Comparison of ENCODE assay signal across 9 cellular contexts in genomic region chr17:9905902-9906301, GRCh38. TPM values are rescaled to one million over a fixed set of nuclear protein-coding genes. Genes with fewer than 3 reads are reported as not detected.
DNase-seq lines count a peak whose midpoint lies in the region; ATAC-seq and TF ChIP-seq lines count a peak whose summit lies in the region.
"Had no signal": no experiment of that assay in that cellular context is flagged by ENCODE, and none has a peak within 500 bp of the region (broad histone marks: within the 10 kb centered on the region; RNA-seq: fewer than 3 reads in every experiment).

No MANE protein-coding gene starts in this region.

- H3K4me1 ChIP-seq in A673 (ENCODE audit: insufficient read depth, low read length, poor library complexity, severe bottlenecking) (no peaks in the 10 kb centered on the region), transverse colon (peaks cover 0 to 3% (median 0%) of the 10 kb centered on the region in 4 donors)

- CTCF ChIA-PET in A673 (lab: Charles Lee), result interaction anchor here (0.6 kb wide), 2 partner anchors 334 to 712 kb away, joined by 3 read pairs; no protein-coding TSS in a partner anchor
- CTCF ChIA-PET in RWPE1 (lab: Yijun Ruan, JAX), result interaction anchor here (0.6 to 0.7 kb wide), 2 partner anchors 19 to 208 kb away, joined by 3 read pairs; no protein-coding TSS in a partner anchor

- H3K9me3 ChIP-seq in A673 (ENCODE audit: low read depth, low read length, poor library complexity, severe bottlenecking) (no peaks in the 10 kb centered on the region), transverse colon (no peaks in the 10 kb centered on the region)

- in situ Hi-C loops in GM13976 (cut with MboI; ENCODE audit: low sequenced_read_pairs, unreplicated experiment), result loop anchor here (10.0 kb wide), 1 partner anchor 59 kb away; no protein-coding TSS in a partner anchor
- in situ Hi-C loops in transverse colon (cut with MboI; ENCODE audit: low pct_ligation_motif_present in 1 of 4, low pct_unique_long_range_greater_than_20kb in 1 of 4, low sequenced_read_pairs in 3 of 4), result loop anchor here in 1 of 4 donors (25.0 kb wide), 1 partner anchor 706 kb away; no protein-coding TSS in a partner anchor

- peak; percentile 71 for TF ChIP-seq CTCF in A673 (conservative IDR thresholded peaks at IDR 0.05; ENCODE audit: low read depth, low read length)
- peak; percentile 52 for TF ChIP-seq CTCF in GM13976 (IDR thresholded peaks at IDR 0.05; ENCODE audit: borderline replicate concordance, control extremely low read depth, extremely low read depth, insufficient read depth, missing control alignments)
- no peak for TF ChIP-seq CTCF in RWPE1 (conservative IDR thresholded peaks at IDR 0.05; ENCODE audit: low read depth)
- TF ChIP-seq CTCF in transverse colon (IDR thresholded peaks at IDR 0.05), result peak in 4 of 5 experiments; percentile 30 to 47 (median 40)

- ATAC-seq in HG02763 (IDR thresholded peaks at IDR 0.05; ENCODE audit: unreplicated experiment) (no peak), HG03469 (IDR thresholded peaks at IDR 0.05; ENCODE audit: unreplicated experiment) (no peak)

- peak; percentile 41 for DNase-seq in A673 (ENCODE audit: low spot score)
- DNase-seq in GM13976 (ENCODE audit: low spot score), result peak; percentile 79
- peak; percentile 26 for DNase-seq in RWPE1 (ENCODE audit: low spot score)
- peak in 39 of 42 donors; percentile 31 to 83 (median 58) for DNase-seq in head of caudate nucleus
- no peak for DNase-seq in transverse colon
- DNase-seq in NCI-H446 (lab: John Stamatoyannopoulos, UW), result no peak

- H3K36me3 ChIP-seq in A673 (ENCODE audit: insufficient read depth, low read length, poor library complexity, severe bottlenecking) (no peaks in the 10 kb centered on the region), transverse colon (no peaks in the 10 kb centered on the region)

- intact Hi-C loops in A673 (cut with micrococcal nuclease; ENCODE audit: unreplicated experiment), result no loop called here
- intact Hi-C loops in head of caudate nucleus (cut with DNase I), result loop anchor here (10.0 kb wide), 1 partner anchor 709 kb away; no protein-coding TSS in a partner anchor
- intact Hi-C loops in transverse colon (cut with DNase I; ENCODE audit: low total_unique reads), result no loop called here

- no TSS peak for BruUV-seq in A673 (replicated peaks; lab: Mats Ljungman, UMichigan)

- H3K27me3 ChIP-seq in A673 (replicated peaks; ENCODE audit: insufficient read depth, low read depth, low read length, poor library complexity) (peaks cover 40% of the 10 kb centered on the region), transverse colon (no peaks in the 10 kb centered on the region)

- TF ChIP-seq EP300 in transverse colon (IDR thresholded peaks at IDR 0.05; ENCODE audit: low read depth), result no peak

- POLR2A ChIA-PET in A673 (lab: Charles Lee; ENCODE audit: low non-redundant PET), result no interaction called here
- POLR2A ChIA-PET in RWPE1 (lab: Yijun Ruan, JAX; ENCODE audit: low non-redundant PET), result no interaction called here

- TF ChIP-seq POLR2A in transverse colon (IDR thresholded peaks at IDR 0.05), result no peak

- 0 to 28% methylated on average over 1 to 4 of the region's 4 CpGs for WGBS in transverse colon (ENCODE audit: low coverage in 1 of 2), 2 donors

- H3K27ac ChIP-seq in A673 (ENCODE audit: low read depth, low read length, poor library complexity, severe bottlenecking), result no peak overlapping the region
- no peak overlapping the region for H3K27ac ChIP-seq in RWPE1
- H3K27ac ChIP-seq in transverse colon, result no peak overlapping the region
- H3K27ac ChIP-seq: skin epidermis had no signal

- H3K4me3 ChIP-seq in A673 (ENCODE audit: low read depth, low read length, poor library complexity, severe bottlenecking) (no peak overlapping the region), transverse colon (no peak overlapping the region)
- H3K4me3 ChIP-seq: skin epidermis had no signal

RNA-seq across cellular contexts. Expression of gene RCVRN, which starts 0.8 kb away (rescaled TPM):
- total RNA-seq in A673 (2021) (not detected in 2 replicates), transverse colon (not detected)

Comparison
In these comparisons a context has a peak if more than half of its experiments do, and no peak if none do; other contexts are left out.
1. DNase-seq: peak in A673 (single experiment), GM13976 (single experiment), RWPE1 (single experiment) and head of caudate nucleus (39 of 42); none in transverse colon (single experiment) and NCI-H446 (0 of 2).